ENCODE assay signal across 8 cellular contexts in genomic region chr1:93180723-93181613, GRCh38. TPM values are rescaled to one million over a fixed set of nuclear protein-coding genes. Genes with fewer than 3 reads are reported as not detected.
DNase-seq lines count a peak whose midpoint lies in the region; ATAC-seq and TF ChIP-seq lines count a peak whose summit lies in the region.

A gene with protein sequence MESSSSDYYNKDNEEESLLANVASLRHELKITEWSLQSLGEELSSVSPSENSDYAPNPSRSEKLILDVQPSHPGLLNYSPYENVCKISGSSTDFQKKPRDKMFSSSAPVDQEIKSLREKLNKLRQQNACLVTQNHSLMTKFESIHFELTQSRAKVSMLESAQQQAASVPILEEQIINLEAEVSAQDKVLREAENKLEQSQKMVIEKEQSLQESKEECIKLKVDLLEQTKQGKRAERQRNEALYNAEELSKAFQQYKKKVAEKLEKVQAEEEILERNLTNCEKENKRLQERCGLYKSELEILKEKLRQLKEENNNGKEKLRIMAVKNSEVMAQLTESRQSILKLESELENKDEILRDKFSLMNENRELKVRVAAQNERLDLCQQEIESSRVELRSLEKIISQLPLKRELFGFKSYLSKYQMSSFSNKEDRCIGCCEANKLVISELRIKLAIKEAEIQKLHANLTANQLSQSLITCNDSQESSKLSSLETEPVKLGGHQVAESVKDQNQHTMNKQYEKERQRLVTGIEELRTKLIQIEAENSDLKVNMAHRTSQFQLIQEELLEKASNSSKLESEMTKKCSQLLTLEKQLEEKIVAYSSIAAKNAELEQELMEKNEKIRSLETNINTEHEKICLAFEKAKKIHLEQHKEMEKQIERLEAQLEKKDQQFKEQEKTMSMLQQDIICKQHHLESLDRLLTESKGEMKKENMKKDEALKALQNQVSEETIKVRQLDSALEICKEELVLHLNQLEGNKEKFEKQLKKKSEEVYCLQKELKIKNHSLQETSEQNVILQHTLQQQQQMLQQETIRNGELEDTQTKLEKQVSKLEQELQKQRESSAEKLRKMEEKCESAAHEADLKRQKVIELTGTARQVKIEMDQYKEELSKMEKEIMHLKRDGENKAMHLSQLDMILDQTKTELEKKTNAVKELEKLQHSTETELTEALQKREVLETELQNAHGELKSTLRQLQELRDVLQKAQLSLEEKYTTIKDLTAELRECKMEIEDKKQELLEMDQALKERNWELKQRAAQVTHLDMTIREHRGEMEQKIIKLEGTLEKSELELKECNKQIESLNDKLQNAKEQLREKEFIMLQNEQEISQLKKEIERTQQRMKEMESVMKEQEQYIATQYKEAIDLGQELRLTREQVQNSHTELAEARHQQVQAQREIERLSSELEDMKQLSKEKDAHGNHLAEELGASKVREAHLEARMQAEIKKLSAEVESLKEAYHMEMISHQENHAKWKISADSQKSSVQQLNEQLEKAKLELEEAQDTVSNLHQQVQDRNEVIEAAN (N-terminal part only) (plus strand): TSS chr1:93180724. CDS start chr1:93183362, 2,638 bp downstream.

- H3K27ac Mint-ChIP-seq in activated naive CD8-positive, alpha-beta T cell, result peak within 1 kb of the TSS; percentile 98

- H3K9me3 ChIP-seq in cardiac muscle cell (ENCODE audit: low read depth) (no peaks in the 10 kb centered on the region), PC-9 (ENCODE audit: insufficient read depth, low read depth) (no peaks in the 10 kb centered on the region)

- peak within 1 kb of the TSS; percentile 93 for H2AFZ ChIP-seq in PC-9

- POLR2A ChIA-PET in PC-9 (lab: Charles Lee; ENCODE audit: unreplicated experiment), result no interaction called here

- H3K36me3 Mint-ChIP-seq in activated naive CD8-positive, alpha-beta T cell, result peaks cover 12% of the 10 kb centered on the region

- H4K20me1 ChIP-seq in PC-9 (ENCODE audit: insufficient read depth), result peaks cover 24% of the 10 kb centered on the region

- no peak for ATAC-seq in left ventricle myocardium superior
- ATAC-seq in HG02938 (IDR thresholded peaks at IDR 0.05; ENCODE audit: unreplicated experiment), result peak; percentile 9
- no peak for ATAC-seq in GM21367 (IDR thresholded peaks at IDR 0.05; ENCODE audit: unreplicated experiment)

- no peaks in the 10 kb centered on the region for H3K9me3 Mint-ChIP-seq in activated naive CD8-positive, alpha-beta T cell (ENCODE audit: low read depth)

- H3K36me3 ChIP-seq in cardiac muscle cell (no peaks in the 10 kb centered on the region), PC-9 (ENCODE audit: low read depth) (peaks cover 11% of the 10 kb centered on the region)

- intact Hi-C loops in left ventricle myocardium superior (cut with micrococcal nuclease), result no loop called here
- intact Hi-C loops in PC-9 (cut with micrococcal nuclease; ENCODE audit: unreplicated experiment), result loop anchor here (1.0 to 2.0 kb wide), 2 partner anchors 102 to 436 kb away; partner anchors contain the start of gene MTF2

- H3K4me1 ChIP-seq in cardiac muscle cell (ENCODE audit: low read depth) (peaks cover 14% of the 10 kb centered on the region), PC-9 (replicated peaks; ENCODE audit: insufficient read depth) (peaks cover 49% of the 10 kb centered on the region)

- H3K27me3 ChIP-seq in cardiac muscle cell, result no peaks in the 10 kb centered on the region
- H3K27me3 ChIP-seq in PC-9 (ENCODE audit: insufficient read depth, low read depth), result no peaks in the 10 kb centered on the region

- DNase-seq in cardiac muscle cell (ENCODE audit: low read depth in 1 of 2, low spot score in 1 of 2), result peak in 1 of 2 donors; percentile 42
- DNase-seq in left ventricle myocardium superior, result no peak
- peak in 1 of 2 experiments; percentile 56 for DNase-seq in PC-9
- DNase-seq in iPS-NIHi11 (ENCODE audit: low spot score), result peak; percentile 23
- DNase-seq in stimulated activated CD4-positive, alpha-beta T cell treated with anti-CD3 and anti-CD28 coated beads, Interleukin-4, amount 100 ng/mL, for 4 hours, result peak; percentile 45 to 47

- H3K4me1 Mint-ChIP-seq in activated naive CD8-positive, alpha-beta T cell (ENCODE audit: low read depth), result peaks cover 44% of the 10 kb centered on the region

- H3K4me3 ChIP-seq in cardiac muscle cell (peak within 1 kb of the TSS; percentile 64), PC-9 (peak within 1 kb of the TSS; percentile 86)

- H3K9me2 ChIP-seq in PC-9 (ENCODE audit: insufficient read depth), result no peaks in the 10 kb centered on the region

- H3K27ac ChIP-seq in cardiac muscle cell, result peak within 1 kb of the TSS; percentile 89
- H3K27ac ChIP-seq in PC-9, result peak within 1 kb of the TSS; percentile 98

- peaks cover 70% of the 10 kb centered on the region for H3K79me2 ChIP-seq in PC-9 (ENCODE audit: low read depth)

- CTCF ChIA-PET in PC-9 (lab: Charles Lee), result interaction anchor here (0.6 kb wide), 1 partner anchor 322 kb away, joined by 3 read pairs; no protein-coding TSS in a partner anchor

- TF ChIP-seq CTCF in cardiac muscle cell (IDR thresholded peaks at IDR 0.05; ENCODE audit: low read depth, low read length) (no peak), PC-9 (conservative IDR thresholded peaks at IDR 0.05) (no peak)

- peak within 1 kb of the TSS; percentile 92 for H3K4me2 ChIP-seq in PC-9

- H3K27me3 Mint-ChIP-seq in activated naive CD8-positive, alpha-beta T cell, result no peaks in the 10 kb centered on the region

- BruUV-seq in PC-9 (replicated peaks; lab: Mats Ljungman, UMichigan), result no TSS peak

- peaks cover 23% of the 10 kb centered on the region for H3F3A ChIP-seq in PC-9 (ENCODE audit: insufficient read depth, low read depth)

- peak within 1 kb of the TSS; percentile 95 for H3K4me3 Mint-ChIP-seq in activated naive CD8-positive, alpha-beta T cell

RNA-seq across cellular contexts. Expression of the gene that starts here (rescaled TPM):
- 5.2 and 11.6 TPM in 2 replicates for total RNA-seq in cardiac muscle cell
- polyA plus RNA-seq in cardiac muscle cell, result 10.2 and 10.9 TPM in 2 replicates
- total RNA-seq in left ventricle myocardium superior, result 2.9 TPM
- total RNA-seq in PC-9 (2021), result 14.1 and 15.4 TPM in 2 replicates
